12 cellular contexts compared by ENCODE assay signal in the genomic region with DNA sequence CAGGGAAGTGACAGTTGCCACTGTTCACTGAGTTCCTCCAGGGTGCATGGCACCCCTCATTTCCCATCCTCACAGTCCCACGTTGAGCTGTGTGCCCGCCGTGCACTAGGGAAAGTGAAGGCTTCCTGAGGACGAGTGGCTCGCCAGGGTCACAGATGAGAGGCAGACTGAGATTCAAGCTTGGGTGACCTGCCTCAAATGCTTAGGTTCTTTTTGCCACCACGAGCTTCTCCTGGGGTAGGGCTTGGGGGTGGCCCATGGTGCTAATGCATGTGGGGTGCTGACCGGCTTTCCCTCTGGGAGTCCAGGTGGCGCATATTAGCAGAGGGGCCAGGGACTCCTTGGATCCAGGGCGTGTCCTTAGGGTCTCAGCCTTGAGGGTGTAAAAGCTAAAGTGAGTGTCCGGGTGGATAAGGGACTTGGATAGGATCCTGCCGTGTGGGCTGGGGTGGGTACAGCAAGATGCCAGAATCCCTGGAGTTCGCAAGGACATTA.
DNase-seq lines count a peak whose midpoint lies in the region; ATAC-seq and TF ChIP-seq lines count a peak whose summit lies in the region.
"Had no signal": no experiment of that assay in that cellular context is flagged by ENCODE, and none has a peak within 500 bp of the region (broad histone marks: within the 10 kb centered on the region; RNA-seq: fewer than 3 reads in every experiment).

No MANE protein-coding gene starts in this region.

- H3K27me3 ChIP-seq in parathyroid adenoma (ENCODE audit: control insufficient read depth, insufficient read depth, low read length) = no peaks in the 10 kb centered on the region
- H3K27me3 ChIP-seq: hepatocyte, pancreas had no signal

- peak overlapping the region; percentile 87 for H3K4me3 ChIP-seq in AG10803 (ENCODE audit: low read length)
- H3K4me3 ChIP-seq in HFF-Myc (replicated peaks; ENCODE audit: low read depth, low read length) = peak overlapping the region; percentile 64
- no peak overlapping the region for H3K4me3 ChIP-seq in parathyroid adenoma (ENCODE audit: low read depth, low read length)
- H3K4me3 ChIP-seq: hepatocyte had no signal

- peaks cover 78% of the 10 kb centered on the region for H3K4me1 Mint-ChIP-seq in dendritic cell treated with granulocyte-macrophage colony-stimulating factor and Interleukin-4, amounts not matched to agents 40 ng/mL and 50 ng/mL, for 4 days (ENCODE audit: low read depth)

- peak overlapping the region; percentile 95 for H3K4me3 Mint-ChIP-seq in dendritic cell treated with granulocyte-macrophage colony-stimulating factor and Interleukin-4, amounts not matched to agents 40 ng/mL and 50 ng/mL, for 4 days

- TF ChIP-seq CTCF in AG10803 (conservative IDR thresholded peaks at IDR 0.05; ENCODE audit: low read length) (no peak), HFF-Myc (IDR thresholded peaks at IDR 0.05; ENCODE audit: low read depth, low read length, missing control alignments) (no peak), parathyroid adenoma (IDR thresholded peaks at IDR 0.05) (no peak)

- no peak overlapping the region for H2AFZ ChIP-seq in parathyroid adenoma
- H2AFZ ChIP-seq: hepatocyte had no signal

- no peak for DNase-seq in AG10803 (ENCODE audit: low read depth)
- no peak for DNase-seq in HFF-Myc (ENCODE audit: extremely low read depth, low read depth)
- no peak for DNase-seq in COLO829 (ENCODE audit: low spot score)
- no peak for DNase-seq in activated effector memory CD4-positive, alpha-beta T cell treated with anti-CD3 and anti-CD28 coated beads, Interleukin-2, amount 50 U/mL, for 16 hours
- DNase-seq: Karpas-422 had no signal

- H3K36me3 ChIP-seq in parathyroid adenoma (ENCODE audit: control insufficient read depth, insufficient read depth, low read length) = no peaks in the 10 kb centered on the region

- no peaks in the 10 kb centered on the region for H3K79me2 ChIP-seq in parathyroid adenoma
- H3K79me2 ChIP-seq: hepatocyte had no signal

- no peaks in the 10 kb centered on the region for H3K9me3 ChIP-seq in parathyroid adenoma (ENCODE audit: control insufficient read depth, low read length)
- H3K9me3 ChIP-seq: pancreas had no signal

- no peak overlapping the region for H3K9ac ChIP-seq in parathyroid adenoma

- ATAC-seq in HG03342 (IDR thresholded peaks at IDR 0.05; ENCODE audit: unreplicated experiment) = no peak
- ATAC-seq in GM18498 (IDR thresholded peaks at IDR 0.05; ENCODE audit: unreplicated experiment) = no peak
- ATAC-seq: WTC11 had no signal

- no peaks in the 10 kb centered on the region for H3K9me3 Mint-ChIP-seq in dendritic cell treated with granulocyte-macrophage colony-stimulating factor and Interleukin-4, amounts not matched to agents 40 ng/mL and 50 ng/mL, for 4 days
- H3K9me3 Mint-ChIP-seq: WTC11 had no signal

- intact Hi-C loops in dendritic cell treated with granulocyte-macrophage colony-stimulating factor and Interleukin-4, amounts not matched to agents 40 ng/mL and 50 ng/mL, for 4 days (cut with micrococcal nuclease) = no loop called here

- peaks cover 7% of the 10 kb centered on the region for H3K4me1 ChIP-seq in parathyroid adenoma

- H3K36me3 Mint-ChIP-seq in dendritic cell treated with granulocyte-macrophage colony-stimulating factor and Interleukin-4, amounts not matched to agents 40 ng/mL and 50 ng/mL, for 4 days (ENCODE audit: low read depth) = peaks cover 69% of the 10 kb centered on the region

- H3K27ac ChIP-seq in parathyroid adenoma = peak overlapping the region; percentile 21
- H3K27ac ChIP-seq: hepatocyte had no signal

- H3K27ac Mint-ChIP-seq in dendritic cell treated with granulocyte-macrophage colony-stimulating factor and Interleukin-4, amounts not matched to agents 40 ng/mL and 50 ng/mL, for 4 days = peak overlapping the region; percentile 88
- H3K27ac Mint-ChIP-seq: WTC11 had no signal

- H3K4me2 ChIP-seq in parathyroid adenoma (ENCODE audit: low read length) = no peak overlapping the region

- no peaks in the 10 kb centered on the region for H3K27me3 Mint-ChIP-seq in dendritic cell treated with granulocyte-macrophage colony-stimulating factor and Interleukin-4, amounts not matched to agents 40 ng/mL and 50 ng/mL, for 4 days
